In genomic region chr19:3586124-3586626, GRCh38 we compare ENCODE assay signal across 8 cellular contexts. TPM values are rescaled to one million over a fixed set of nuclear protein-coding genes. Genes with fewer than 3 reads are reported as not detected.
A peak's percentile ranks its signal among the peaks of the same experiment; 100 is the strongest.
DNase-seq lines count a peak whose midpoint lies in the region; ATAC-seq and TF ChIP-seq lines count a peak whose summit lies in the region.

No MANE protein-coding gene starts in this region.

- H3K9me3 ChIP-seq in upper lobe of left lung = no peaks in the 10 kb centered on the region

- WGBS in upper lobe of left lung, 2 donors = 29 to 47% methylated on average over 6 to 16 of the region's 16 CpGs

- H3K4me1 ChIP-seq in upper lobe of left lung = peaks cover 8 to 22% (median 10%) of the 10 kb centered on the region in 4 donors

- H3K4me1 Mint-ChIP-seq in activated T-cell treated with anti-CD3 and anti-CD28 coated beads, Interleukin-2, amount 50 U/mL, for 72 hours (ENCODE audit: low read depth) = no peaks in the 10 kb centered on the region
- peaks cover 0 to 2% of the 10 kb centered on the region in 2 donors for H3K4me1 Mint-ChIP-seq in immature natural killer cell

- H3K36me3 ChIP-seq in upper lobe of left lung = peaks cover 0 to 8% (median 0%) of the 10 kb centered on the region in 4 donors

- no peak for TF ChIP-seq EP300 in upper lobe of left lung (IDR thresholded peaks at IDR 0.05)

- no peak for DNase-seq in AG09309 (ENCODE audit: low read depth)
- DNase-seq in HFF-Myc (ENCODE audit: extremely low read depth, low read depth) = no peak
- DNase-seq in activated T-cell treated with anti-CD3 and anti-CD28 coated beads, Interleukin-2, amount 50 U/mL, for 72 hours = peak; percentile 46 to 55
- peak; percentile 31 to 43 (median 42) for DNase-seq in immature natural killer cell
- no peak for DNase-seq in upper lobe of left lung
- no peak for DNase-seq in cerebellum (ENCODE audit: low spot score)

- peaks cover 0 to 17% (median 8%) of the 10 kb centered on the region in 4 donors for H3K27me3 ChIP-seq in upper lobe of left lung

- H3K27ac Mint-ChIP-seq in activated T-cell treated with anti-CD3 and anti-CD28 coated beads, Interleukin-2, amount 50 U/mL, for 72 hours = no peak overlapping the region
- H3K27ac Mint-ChIP-seq in immature natural killer cell = no peak overlapping the region

- no peaks in the 10 kb centered on the region for H3K27me3 Mint-ChIP-seq in activated T-cell treated with anti-CD3 and anti-CD28 coated beads, Interleukin-2, amount 50 U/mL, for 72 hours (ENCODE audit: low read depth)
- H3K27me3 Mint-ChIP-seq in immature natural killer cell (ENCODE audit: low read depth in 3 of 3) = peaks cover 1 to 2% (median 2%) of the 10 kb centered on the region in 3 donors

- peak overlapping the region; percentile 32 to 60 for H3K4me3 Mint-ChIP-seq in activated T-cell treated with anti-CD3 and anti-CD28 coated beads, Interleukin-2, amount 50 U/mL, for 72 hours
- peak overlapping the region in 4 of 5 donors; percentile 10 to 51 (median 44) for H3K4me3 Mint-ChIP-seq in immature natural killer cell

- no peaks in the 10 kb centered on the region for H3K36me3 Mint-ChIP-seq in activated T-cell treated with anti-CD3 and anti-CD28 coated beads, Interleukin-2, amount 50 U/mL, for 72 hours (ENCODE audit: insufficient read depth in 2 of 2)
- no peaks in the 10 kb centered on the region for H3K36me3 Mint-ChIP-seq in immature natural killer cell

- no peaks in the 10 kb centered on the region for H3K9me3 Mint-ChIP-seq in activated T-cell treated with anti-CD3 and anti-CD28 coated beads, Interleukin-2, amount 50 U/mL, for 72 hours
- H3K9me3 Mint-ChIP-seq in immature natural killer cell = no peaks in the 10 kb centered on the region

- H3K4me3 ChIP-seq in AG09309 (ENCODE audit: control insufficient read depth, low read depth, low read length) (no peak overlapping the region), HFF-Myc (replicated peaks; ENCODE audit: low read depth, low read length) (no peak overlapping the region), upper lobe of left lung (peak overlapping the region; percentile 8 to 55 (median 40))

- H3K27ac ChIP-seq in upper lobe of left lung = peak overlapping the region in 3 of 4 donors; percentile 5 to 70 (median 44)

- no peak for TF ChIP-seq POLR2A in upper lobe of left lung (IDR thresholded peaks at IDR 0.05)

- peak; percentile 39 to 47 for ATAC-seq in activated T-cell treated with anti-CD3 and anti-CD28 coated beads, Interleukin-2, amount 50 U/mL, for 72 hours (replicated peaks in 1 of 2)
- no peak for ATAC-seq in upper lobe of left lung (ENCODE audit: low FRiP score in 2 of 2)
- no peak for ATAC-seq in GM21786 (IDR thresholded peaks at IDR 0.05; ENCODE audit: unreplicated experiment)
- ATAC-seq in HG03045 (IDR thresholded peaks at IDR 0.05; ENCODE audit: unreplicated experiment) = no peak

- TF ChIP-seq CTCF in AG09309 (IDR thresholded peaks at IDR 0.05; ENCODE audit: control insufficient read depth, insufficient read depth, low read depth, low read length, missing control alignments) (peak; percentile 41), HFF-Myc (IDR thresholded peaks at IDR 0.05; ENCODE audit: low read depth, low read length, missing control alignments) (peak; percentile 66), upper lobe of left lung (IDR thresholded peaks at IDR 0.05) (peak in 5 of 6 experiments; percentile 25 to 52 (median 47))

RNA-seq across cellular contexts. Expression of gene GIPC3, which starts 0.9 kb away (rescaled TPM):
- total RNA-seq in activated T-cell treated with anti-CD3 and anti-CD28 coated beads, Interleukin-2, amount 50 U/mL, for 72 hours = 1 to 10 TPM in 1 of 2 donors, under 1 TPM in 1; 0.65 to 1.1 TPM
- under 1 TPM in 2 of 3 donors, not detected in 1; 0.04 to 0.95 TPM for polyA plus RNA-seq in immature natural killer cell
- total RNA-seq in upper lobe of left lung (1 to 10 TPM in 5 of 6 donors, under 1 TPM in 1; 0.91 to 5.2 (median 1.4) TPM), cerebellum (0.09 TPM)

RNA-seq across cellular contexts. Expression of gene HMG20B, which starts 13.4 kb away (rescaled TPM):
- 10 to 100 TPM; 68.9 to 78.3 TPM for total RNA-seq in activated T-cell treated with anti-CD3 and anti-CD28 coated beads, Interleukin-2, amount 50 U/mL, for 72 hours
- polyA plus RNA-seq in immature natural killer cell = 10 to 100 TPM; 42.9 to 74.8 (median 60.1) TPM
- total RNA-seq in upper lobe of left lung = 100 to 1,000 TPM in 2 of 6 donors, 10 to 100 TPM in 4; 79.5 to 183 (median 85.9) TPM
- total RNA-seq in cerebellum = 15.4 TPM

RNA-seq across cellular contexts. Expression of gene TBXA2R, which starts 20.5 kb away (rescaled TPM):
- 1 to 10 TPM; 1.5 to 2.9 TPM for total RNA-seq in activated T-cell treated with anti-CD3 and anti-CD28 coated beads, Interleukin-2, amount 50 U/mL, for 72 hours
- polyA plus RNA-seq in immature natural killer cell = 1 to 10 TPM; 3.1 to 9.5 (median 3.1) TPM
- 1 to 10 TPM in 5 of 6 donors, under 1 TPM in 1; 0.49 to 7.0 (median 2.6) TPM for total RNA-seq in upper lobe of left lung
- total RNA-seq in cerebellum = 0.45 TPM

RNA-seq across cellular contexts. Expression of gene MFSD12, which starts 28.8 kb away (rescaled TPM):
- 10 to 100 TPM; 50.8 to 69.9 TPM for total RNA-seq in activated T-cell treated with anti-CD3 and anti-CD28 coated beads, Interleukin-2, amount 50 U/mL, for 72 hours
- polyA plus RNA-seq in immature natural killer cell = 10 to 100 TPM; 17.1 to 26.9 (median 25.6) TPM
- total RNA-seq in upper lobe of left lung (100 to 1,000 TPM in 2 of 6 donors, 10 to 100 TPM in 4; 44.2 to 178 (median 96.0) TPM), cerebellum (30.4 TPM)

RNA-seq across cellular contexts. Expression of gene CACTIN, which starts 40.4 kb away (rescaled TPM):
- total RNA-seq in activated T-cell treated with anti-CD3 and anti-CD28 coated beads, Interleukin-2, amount 50 U/mL, for 72 hours = 10 to 100 TPM; 24.4 to 31.2 TPM
- polyA plus RNA-seq in immature natural killer cell = 10 to 100 TPM in 1 of 3 donors, 1 to 10 TPM in 2; 1.4 to 18.0 (median 5.6) TPM
- total RNA-seq in upper lobe of left lung = 10 to 100 TPM; 21.5 to 97.4 (median 25.5) TPM
- 15.2 TPM for total RNA-seq in cerebellum

Comparison
In these comparisons a context has a peak if more than half of its experiments do, and no peak if none do; other contexts are left out.
1. DNase-seq: peak in activated T-cell treated with anti-CD3 and anti-CD28 coated beads, Interleukin-2, amount 50 U/mL, for 72 hours (2 of 2) and immature natural killer cell (3 of 3); none in AG09309 (single experiment), HFF-Myc (single experiment), upper lobe of left lung (0 of 2) and cerebellum (single experiment).
2. H3K4me3 ChIP-seq: peak in upper lobe of left lung (4 of 4); none in AG09309 (single experiment) and HFF-Myc (single experiment).
3. ATAC-seq: peak in activated T-cell treated with anti-CD3 and anti-CD28 coated beads, Interleukin-2, amount 50 U/mL, for 72 hours (2 of 2); none in upper lobe of left lung (0 of 2), GM21786 (single experiment) and HG03045 (single experiment).
4. Peak in every context shown above with its lines, with median percentiles within 50 percentile points of each other: CTCF ChIP-seq.